Comparison of ENCODE assay signal across 21 cellular contexts in the genomic region with DNA sequence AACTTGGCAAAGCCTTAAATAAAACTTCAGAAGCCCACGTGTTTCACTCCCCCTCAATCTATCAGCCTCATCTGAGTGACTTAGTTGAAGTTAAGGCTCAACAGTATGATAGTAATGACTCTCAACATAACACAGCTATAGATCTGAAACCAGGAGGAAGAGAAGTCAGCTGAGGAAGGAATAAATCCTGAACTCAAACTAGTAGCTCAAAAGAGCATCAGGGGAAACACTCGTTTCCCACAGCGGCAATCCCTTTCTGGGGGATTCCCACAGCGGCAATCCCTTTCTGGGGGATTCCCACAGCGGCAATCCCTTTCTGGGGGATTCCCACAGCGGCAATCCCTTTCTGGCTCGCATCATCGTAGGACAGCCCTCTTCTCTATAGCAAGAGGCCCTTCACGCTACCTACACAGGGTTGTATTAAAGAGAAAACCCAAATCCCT. TPM values are rescaled to one million over a fixed set of nuclear protein-coding genes. Genes with fewer than 3 reads are reported as not detected.
A peak's percentile ranks its signal among the peaks of the same experiment; 100 is the strongest.
DNase-seq lines count a peak whose midpoint lies in the region; ATAC-seq and TF ChIP-seq lines count a peak whose summit lies in the region.
"Had no signal": no experiment of that assay in that cellular context is flagged by ENCODE, and none has a peak within 500 bp of the region (broad histone marks: within the 10 kb centered on the region; RNA-seq: fewer than 3 reads in every experiment).

No MANE protein-coding gene starts in this region.

- H3K36me3 Mint-ChIP-seq in activated T-cell treated with anti-CD3 and anti-CD28 coated beads, Interleukin-2, amount 50 U/mL, for 24 hours (ENCODE audit: low read depth), result peaks cover 88% of the 10 kb centered on the region
- peaks cover 46% of the 10 kb centered on the region for H3K36me3 Mint-ChIP-seq in activated T-cell treated with anti-CD3 and anti-CD28 coated beads, Interleukin-2, amount 50 U/mL, for 4 hours (ENCODE audit: insufficient read depth)
- H3K36me3 Mint-ChIP-seq in T-helper 17 cell (ENCODE audit: low read depth), result peaks cover 13% of the 10 kb centered on the region
- H3K36me3 Mint-ChIP-seq in stimulated activated effector memory CD8-positive, alpha-beta T cell treated with anti-CD3 and anti-CD28 coated beads, Interleukin-12 subunit alpha, Interleukin-12 subunit beta, amount 100 ng/mL, for 72 hours, result peaks cover 85% of the 10 kb centered on the region

- peaks cover 8% of the 10 kb centered on the region for H3K4me1 Mint-ChIP-seq in activated T-cell treated with anti-CD3 and anti-CD28 coated beads, Interleukin-2, amount 50 U/mL, for 24 hours (ENCODE audit: low read depth)
- peaks cover 6% of the 10 kb centered on the region for H3K4me1 Mint-ChIP-seq in activated T-cell treated with anti-CD3 and anti-CD28 coated beads, Interleukin-2, amount 50 U/mL, for 4 hours (ENCODE audit: low read depth)
- peaks cover 28% of the 10 kb centered on the region for H3K4me1 Mint-ChIP-seq in T-helper 17 cell
- H3K4me1 Mint-ChIP-seq in stimulated activated effector memory CD8-positive, alpha-beta T cell treated with anti-CD3 and anti-CD28 coated beads, Interleukin-12 subunit alpha, Interleukin-12 subunit beta, amount 100 ng/mL, for 72 hours, result peaks cover 12% of the 10 kb centered on the region
- H3K4me1 Mint-ChIP-seq: brain had no signal

- H3K9me3 ChIP-seq in T-helper 17 cell (ENCODE audit: control insufficient read depth, low read length, poor library complexity, severe bottlenecking), result no peaks in the 10 kb centered on the region
- H3K9me3 ChIP-seq: heart left ventricle, prostate gland had no signal

- H3K9me3 Mint-ChIP-seq in activated T-cell treated with anti-CD3 and anti-CD28 coated beads, Interleukin-2, amount 50 U/mL, for 24 hours, result no peaks in the 10 kb centered on the region
- H3K9me3 Mint-ChIP-seq in activated T-cell treated with anti-CD3 and anti-CD28 coated beads, Interleukin-2, amount 50 U/mL, for 4 hours, result no peaks in the 10 kb centered on the region
- no peaks in the 10 kb centered on the region for H3K9me3 Mint-ChIP-seq in stimulated activated effector memory CD8-positive, alpha-beta T cell treated with anti-CD3 and anti-CD28 coated beads, Interleukin-12 subunit alpha, Interleukin-12 subunit beta, amount 100 ng/mL, for 72 hours

- H3K27me3 Mint-ChIP-seq in activated T-cell treated with anti-CD3 and anti-CD28 coated beads, Interleukin-2, amount 50 U/mL, for 24 hours, result no peaks in the 10 kb centered on the region
- H3K27me3 Mint-ChIP-seq in activated T-cell treated with anti-CD3 and anti-CD28 coated beads, Interleukin-2, amount 50 U/mL, for 4 hours (ENCODE audit: low read depth), result no peaks in the 10 kb centered on the region
- H3K27me3 Mint-ChIP-seq in T-helper 17 cell, result no peaks in the 10 kb centered on the region
- H3K27me3 Mint-ChIP-seq: brain had no signal

- no peak for DNase-seq in activated T-cell treated with anti-CD3 and anti-CD28 coated beads, Interleukin-2, amount 50 U/mL, for 24 hours
- DNase-seq in activated T-cell treated with anti-CD3 and anti-CD28 coated beads, Interleukin-2, amount 50 U/mL, for 4 hours, result no peak
- DNase-seq in GM10266 (ENCODE audit: extremely low spot score), result peak; percentile 40
- DNase-seq in T-helper 17 cell, result peak in 1 of 3 donors; percentile 23
- no peak for DNase-seq in stimulated activated effector memory CD8-positive, alpha-beta T cell treated with anti-CD3 and anti-CD28 coated beads, Interleukin-12 subunit alpha, Interleukin-12 subunit beta, amount 100 ng/mL, for 72 hours (ENCODE audit: low spot score in 2 of 2)
- DNase-seq in DMS 273 (lab: John Stamatoyannopoulos, UW; ENCODE audit: unreplicated experiment), result no peak
- DNase-seq in dedifferentiated amniotic fluid mesenchymal stem cell (ENCODE audit: extremely low spot score), result no peak
- DNase-seq in stimulated activated CD4-positive, alpha-beta T cell treated with anti-CD3 and anti-CD28 coated beads, Interleukin-2, amount 100 ng/mL, for 48 hours, result no peak
- DNase-seq: effector CD4-positive, alpha-beta T cell; foreskin fibroblast; GOT3; heart left ventricle; KG1; kidney glomerular epithelial cell; MM.1S; NCI-H1417; NCI-H2081; NCI-H82; stimulated activated CD8-positive, alpha-beta memory T cell treated with anti-CD3 and anti-CD28 coated beads, Interleukin-4, amount 100 ng/mL, for 48 hours had no signal

- H3K4me3 Mint-ChIP-seq in activated T-cell treated with anti-CD3 and anti-CD28 coated beads, Interleukin-2, amount 50 U/mL, for 24 hours, result no peak overlapping the region
- no peak overlapping the region for H3K4me3 Mint-ChIP-seq in activated T-cell treated with anti-CD3 and anti-CD28 coated beads, Interleukin-2, amount 50 U/mL, for 4 hours
- peak overlapping the region; percentile 43 for H3K4me3 Mint-ChIP-seq in T-helper 17 cell
- H3K4me3 Mint-ChIP-seq in stimulated activated effector memory CD8-positive, alpha-beta T cell treated with anti-CD3 and anti-CD28 coated beads, Interleukin-12 subunit alpha, Interleukin-12 subunit beta, amount 100 ng/mL, for 72 hours, result no peak overlapping the region
- H3K4me3 Mint-ChIP-seq: brain had no signal

- TF ChIP-seq CTCF in GM10266 (IDR thresholded peaks at IDR 0.05; ENCODE audit: control insufficient read depth, insufficient read depth, low read depth, missing control alignments), result no peak

- ATAC-seq in activated T-cell treated with anti-CD3 and anti-CD28 coated beads, Interleukin-2, amount 50 U/mL, for 4 hours, result no peak
- peak; percentile 76 for ATAC-seq in T-helper 17 cell
- ATAC-seq in stimulated activated effector memory CD8-positive, alpha-beta T cell treated with anti-CD3 and anti-CD28 coated beads, Interleukin-12 subunit alpha, Interleukin-12 subunit beta, amount 100 ng/mL, for 72 hours, result peak; percentile 71
- ATAC-seq: heart left ventricle had no signal

- peak overlapping the region; percentile 68 for H3K27ac Mint-ChIP-seq in activated T-cell treated with anti-CD3 and anti-CD28 coated beads, Interleukin-2, amount 50 U/mL, for 24 hours
- H3K27ac Mint-ChIP-seq in T-helper 17 cell, result peak overlapping the region; percentile 94
- peak overlapping the region; percentile 89 for H3K27ac Mint-ChIP-seq in stimulated activated effector memory CD8-positive, alpha-beta T cell treated with anti-CD3 and anti-CD28 coated beads, Interleukin-12 subunit alpha, Interleukin-12 subunit beta, amount 100 ng/mL, for 72 hours
- H3K27ac Mint-ChIP-seq: brain had no signal

RNA-seq across cellular contexts. Expression of gene ZZEF1, which starts 56.8 kb away (rescaled TPM):
- total RNA-seq in activated T-cell treated with anti-CD3 and anti-CD28 coated beads, Interleukin-2, amount 50 U/mL, for 4 hours, result 10 to 100 TPM; 32.5 to 35.5 (median 34.6) TPM
- total RNA-seq in T-helper 17 cell, result 100 to 1,000 TPM; 117 to 123 TPM

RNA-seq across cellular contexts. Expression of gene CYB5D2, which starts 56.9 kb away (rescaled TPM):
- total RNA-seq in activated T-cell treated with anti-CD3 and anti-CD28 coated beads, Interleukin-2, amount 50 U/mL, for 4 hours, result 1 to 10 TPM; 5.2 to 6.0 (median 5.2) TPM
- 1 to 10 TPM; 7.8 to 8.2 TPM for total RNA-seq in T-helper 17 cell

Comparison
In these comparisons a context has a peak if more than half of its experiments do, and no peak if none do; other contexts are left out.
1. ATAC-seq: peak in T-helper 17 cell (single experiment) and stimulated activated effector memory CD8-positive, alpha-beta T cell treated with anti-CD3 and anti-CD28 coated beads, Interleukin-12 subunit alpha, Interleukin-12 subunit beta, amount 100 ng/mL, for 72 hours (single experiment); none in activated T-cell treated with anti-CD3 and anti-CD28 coated beads, Interleukin-2, amount 50 U/mL, for 4 hours (0 of 2).
2. Peak in every context shown above with its lines, with median percentiles within 50 percentile points of each other: H3K27ac Mint-ChIP-seq.